1 cellular context compared by ENCODE assay signal in genomic region chr12:24839268-24839791, GRCh38.
TF ChIP-seq lines count a peak whose summit lies in the region.

No MANE protein-coding gene starts in this region.

TF ChIP-seq in GM12878, 131 proteins besides CTCF, POLR2A, EP300 and RAD21 (continued from another document and continues in another):
- TF ChIP-seq RCOR1 (conservative IDR thresholded peaks at IDR 0.05; ENCODE audit: low read depth, low read length) = peak; percentile 49; the same call in 1 of the 2 replicates
- TF ChIP-seq MYB (IDR thresholded peaks at IDR 0.05; ENCODE audit: borderline replicate concordance, low read depth, low read length) = no peak
- no peak for TF ChIP-seq ZBTB33 (IDR thresholded peaks at IDR 0.05)
- 0 out of 2 replicates have a peak, but pooled peaks have one; percentile 5 for TF ChIP-seq PKNOX1 (IDR thresholded peaks at IDR 0.05)
- peak; percentile 86 for TF ChIP-seq CHD2 (IDR thresholded peaks at IDR 0.05; ENCODE audit: borderline replicate concordance, low read depth, low read length)
- peak; percentile 99 for TF ChIP-seq IKZF1 (conservative IDR thresholded peaks at IDR 0.05)
- TF ChIP-seq DPF2 (IDR thresholded peaks at IDR 0.05) = peak; percentile 99
- peak in 1 of 2 experiments; percentile 96; a peak in 2 of 4 replicates for TF ChIP-seq ETV6 (conservative IDR thresholded peaks at IDR 0.05 in 1 of 2, IDR thresholded peaks at IDR 0.05 in 1 of 2; ENCODE audit: borderline replicate concordance in 1 of 2, low read depth in 1 of 2)
- peak; percentile 97 for TF ChIP-seq SKIL (IDR thresholded peaks at IDR 0.05; ENCODE audit: low read depth, poor library complexity, severe bottlenecking)
- peak; percentile 78 for TF ChIP-seq POLR2AphosphoS5 (IDR thresholded peaks at IDR 0.05; ENCODE audit: low read length)
- TF ChIP-seq ESRRA (IDR thresholded peaks at IDR 0.05; ENCODE audit: low read length) = no peak
- TF ChIP-seq E2F4 (IDR thresholded peaks at IDR 0.05; ENCODE audit: low read depth, low read length) = no peak
- peak; percentile 94 for TF ChIP-seq ZNF24 (IDR thresholded peaks at IDR 0.05)
- TF ChIP-seq JUNB (IDR thresholded peaks at IDR 0.05) = peak; percentile 100
- peak; percentile 96; the same call in 1 of the 2 replicates for TF ChIP-seq NBN (IDR thresholded peaks at IDR 0.05)
- TF ChIP-seq ZBED1 (IDR thresholded peaks at IDR 0.05; ENCODE audit: borderline replicate concordance) = peak; percentile 99
- no peak for TF ChIP-seq REST (IDR thresholded peaks at IDR 0.05; ENCODE audit: low read depth, low read length)
- no peak for TF ChIP-seq HSF1 (IDR thresholded peaks at IDR 0.05; ENCODE audit: low read depth, low read length)
- peak; percentile 57; the same call in 1 of the 2 replicates for TF ChIP-seq LARP7 (IDR thresholded peaks at IDR 0.05)
- TF ChIP-seq BHLHE40 (IDR thresholded peaks at IDR 0.05; ENCODE audit: borderline replicate concordance in 1 of 2, low read depth in 2 of 2, low read length in 1 of 2) = peak; percentile 74 to 85
- peak; percentile 41; the same call in 1 of the 2 replicates for TF ChIP-seq RAD51 (IDR thresholded peaks at IDR 0.05)
- no peak for TF ChIP-seq IRF3 (IDR thresholded peaks at IDR 0.05)
- peak; percentile 95 for TF ChIP-seq ZNF592 (IDR thresholded peaks at IDR 0.05)
- TF ChIP-seq KAT2A (conservative IDR thresholded peaks at IDR 0.05; ENCODE audit: control insufficient read depth, low read depth, low read length) = no peak
- peak; percentile 72 for TF ChIP-seq E2F8 (IDR thresholded peaks at IDR 0.05; ENCODE audit: low read depth, partially characterized antibody)
- TF ChIP-seq PAX5 (IDR thresholded peaks at IDR 0.05; ENCODE audit: borderline replicate concordance, low read depth, low read length) = peak; percentile 98
- no peak for TF ChIP-seq SUPT20H (IDR thresholded peaks at IDR 0.05; ENCODE audit: borderline replicate concordance, control insufficient read depth, low read depth, low read length)
- TF ChIP-seq CHD4 (IDR thresholded peaks at IDR 0.05) = no peak
- no peak for TF ChIP-seq IRF5 (IDR thresholded peaks at IDR 0.05; ENCODE audit: borderline replicate concordance)
- TF ChIP-seq SIN3A (IDR thresholded peaks at IDR 0.05; ENCODE audit: low read depth, low read length) = no peak
- TF ChIP-seq YY1 (IDR thresholded peaks at IDR 0.05; ENCODE audit: low read depth, low read length) = peak; percentile 75
- TF ChIP-seq RBBP5 (conservative IDR thresholded peaks at IDR 0.05) = no peak
- TF ChIP-seq ATF7 (IDR thresholded peaks at IDR 0.05; ENCODE audit: low read depth) = peak; percentile 96
- peak in 1 of 2 experiments; percentile 89; a peak in 1 of 4 replicates for TF ChIP-seq CEBPB (IDR thresholded peaks at IDR 0.05; ENCODE audit: borderline replicate concordance in 1 of 2, low read depth in 2 of 2, low read length in 2 of 2)
- TF ChIP-seq IKZF2 (IDR thresholded peaks at IDR 0.05) = peak; percentile 100
- TF ChIP-seq SPI1 (IDR thresholded peaks at IDR 0.05; ENCODE audit: borderline replicate concordance, insufficient read depth, low read depth, low read length) = no peak
- peak; percentile 97 for TF ChIP-seq KLF5 (IDR thresholded peaks at IDR 0.05; ENCODE audit: partially characterized antibody)
- TF ChIP-seq CREB1 (IDR thresholded peaks at IDR 0.05; ENCODE audit: low read depth) = peak; percentile 89
